In genomic region chr10:119892188-119893065, GRCh38 we compare ENCODE assay signal across 8 cellular contexts. TPM values are rescaled to one million over a fixed set of nuclear protein-coding genes. Genes with fewer than 3 reads are reported as not detected.
A peak's percentile ranks its signal among the peaks of the same experiment; 100 is the strongest.
DNase-seq lines count a peak whose midpoint lies in the region; ATAC-seq, FAIRE-seq and TF ChIP-seq lines count a peak whose summit lies in the region.

SEC23IP (plus strand) TSS chr10:119892730; CDS start chr10:119892783, 53 bp downstream.

- peak within 1 kb of the TSS; percentile 88 to 95 (median 89) for H3K4me3 ChIP-seq in keratinocyte (ENCODE audit: control insufficient read depth in 2 of 3, extremely low read depth in 1 of 3, insufficient read depth in 2 of 3, low read depth in 1 of 3, low read length in 3 of 3)

- peaks cover 0 to 10% of the 10 kb centered on the region in 2 experiments for H3K36me3 ChIP-seq in keratinocyte (ENCODE audit: control insufficient read depth in 2 of 2, extremely low read depth in 1 of 2, insufficient read depth in 2 of 2, low read length in 2 of 2)

- peaks cover 3% of the 10 kb centered on the region for H4K20me1 ChIP-seq in keratinocyte (ENCODE audit: control insufficient read depth, extremely low read depth, insufficient read depth, low read length)

- DNase-seq in AG20443 (ENCODE audit: low spot score), result peak; percentile 98
- peak; percentile 93 for DNase-seq in NCI-H510A (lab: John Stamatoyannopoulos, UW)
- peak; percentile 82 for DNase-seq in activated CD4-positive, alpha-beta T cell treated with anti-CD3 and anti-CD28 coated beads for 1 hour
- peak; percentile 98 for DNase-seq in cerebellum (ENCODE audit: low spot score)
- peak; percentile 49 for DNase-seq in keratinocyte (ENCODE audit: low read depth, low spot score)
- peak; percentile 74 to 83 for DNase-seq in stimulated activated CD4-positive, alpha-beta T cell treated with anti-CD3 and anti-CD28 coated beads, Interleukin-15, amount 100 ng/mL, for 1 hour (ENCODE audit: low read depth in 1 of 2, low spot score in 1 of 2)

- peaks cover 3% of the 10 kb centered on the region for H3K9me1 ChIP-seq in keratinocyte (ENCODE audit: control insufficient read depth, extremely low read depth, insufficient read depth, low read length)

- H3K4me1 ChIP-seq in keratinocyte (ENCODE audit: control insufficient read depth, extremely low read depth, insufficient read depth, low read length), result peaks cover 28% of the 10 kb centered on the region

- no peak for FAIRE-seq in keratinocyte (lab: Jason Lieb, UNC)

- peak; percentile 99 for ATAC-seq in HG03432 (IDR thresholded peaks at IDR 0.05; ENCODE audit: unreplicated experiment)

- H3K79me2 ChIP-seq in keratinocyte (ENCODE audit: control insufficient read depth, insufficient read depth, low read length), result peaks cover 49% of the 10 kb centered on the region

- dilution Hi-C loops in keratinocyte (cut with MboI; ENCODE audit: extremely low pct_ligation_motif_present, low sequenced_read_pairs), result no loop called here

- H3K9me3 ChIP-seq in keratinocyte (ENCODE audit: control insufficient read depth, low read depth, low read length), result no peaks in the 10 kb centered on the region

- TF ChIP-seq CTCF in keratinocyte (optimal IDR thresholded peaks at IDR 0.05 in 1 of 3, IDR thresholded peaks at IDR 0.05 in 1 of 3, conservative IDR thresholded peaks at IDR 0.05 in 1 of 3; ENCODE audit: extremely low read depth in 1 of 3, insufficient read depth in 2 of 3, low read length in 3 of 3), result peak in 1 of 3 experiments; percentile 2

- H3K27me3 ChIP-seq in keratinocyte (ENCODE audit: control insufficient read depth, extremely low read depth, insufficient read depth, low read length), result no peaks in the 10 kb centered on the region

- peak within 1 kb of the TSS; percentile 87 for H3K9ac ChIP-seq in keratinocyte (ENCODE audit: control insufficient read depth, extremely low read depth, insufficient read depth, low read length)

- TF ChIP-seq POLR2A in GM19099 (IDR thresholded peaks at IDR 0.05; ENCODE audit: extremely low read depth, insufficient read length, low read depth), result peak; percentile 92

- peak within 1 kb of the TSS; percentile 97 for H3K4me2 ChIP-seq in keratinocyte (ENCODE audit: control insufficient read depth, extremely low read depth, insufficient read depth, low read depth, low read length)

- H2AFZ ChIP-seq in keratinocyte (ENCODE audit: control insufficient read depth, low read length), result peak within 1 kb of the TSS; percentile 98

- H3K27ac ChIP-seq in keratinocyte (ENCODE audit: control insufficient read depth, insufficient read depth, low read length), result peak within 1 kb of the TSS; percentile 76

RNA-seq across cellular contexts. Expression of gene SEC23IP, which starts in this region (rescaled TPM):
- total RNA-seq in cerebellum, result 24.5 TPM
- 27.1 to 44.6 TPM (median 36.9 TPM) in 3 replicates for polyA plus RNA-seq in keratinocyte
- 23.2 TPM for polyA plus RNA-seq in keratinocyte (2011; ENCODE audit: low read depth)
- polyA plus RNA-seq in keratinocyte (2011; cell fraction: cytosol; rRNA removed), result 24.0 and 33.8 TPM in 2 replicates
- 46.2 and 58.8 TPM in 2 replicates for polyA plus RNA-seq in keratinocyte (2011; cell fraction: nucleus; rRNA removed)
- polyA plus RNA-seq in keratinocyte (2012; ENCODE audit: low replicate concordance), result 21.2 and 34.1 TPM in 2 replicates
- 87.5 to 141 TPM (median 119 TPM) in 3 replicates for polyA minus RNA-seq in keratinocyte
- 19.0 TPM for polyA minus RNA-seq in keratinocyte (2011; cell fraction: cytosol; rRNA and poly(A)+ RNA removed)
- polyA minus RNA-seq in keratinocyte (2011; cell fraction: nucleus; rRNA and poly(A)+ RNA removed), result 30.8 and 67.4 TPM in 2 replicates

Comparison
In these comparisons a context has a peak if more than half of its experiments do, and no peak if none do; other contexts are left out.
1. Peak in every context shown above with its lines: DNase-seq, ATAC-seq, H3K4me3 ChIP-seq and H3K27ac ChIP-seq.